27 cellular contexts compared by ENCODE assay signal in the genomic region with DNA sequence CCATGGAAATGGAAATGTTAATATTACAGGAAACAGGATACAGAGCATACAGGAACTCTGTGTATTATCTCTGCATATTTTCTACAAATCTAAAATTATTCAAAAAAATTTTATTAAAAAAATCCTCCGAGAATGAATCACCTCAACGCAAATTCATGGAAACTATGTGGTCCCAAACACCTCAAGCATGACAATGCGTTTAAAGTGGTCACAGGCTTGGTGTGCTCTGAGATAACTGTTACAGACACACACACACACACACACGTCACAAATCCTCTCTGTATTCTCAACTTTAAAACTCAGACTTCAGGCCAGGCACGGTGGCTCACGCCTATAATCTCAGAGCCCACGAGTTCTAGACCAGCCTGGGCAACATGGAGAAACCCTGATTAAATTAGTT. TPM values are rescaled to one million over a fixed set of nuclear protein-coding genes. Genes with fewer than 3 reads are reported as not detected.
A peak's percentile ranks its signal among the peaks of the same experiment; 100 is the strongest.
DNase-seq lines count a peak whose midpoint lies in the region; ATAC-seq, FAIRE-seq and TF ChIP-seq lines count a peak whose summit lies in the region.
"Had no signal": no experiment of that assay in that cellular context is flagged by ENCODE, and none has a peak within 500 bp of the region (broad histone marks: within the 10 kb centered on the region; RNA-seq: fewer than 3 reads in every experiment).

No MANE protein-coding gene starts in this region.

- H3K4me1 Mint-ChIP-seq in natural killer cell (peaks cover 58 to 77% of the 10 kb centered on the region in 2 donors), immature natural killer cell (peaks cover 55 to 62% of the 10 kb centered on the region in 2 donors), Caco-2 (ENCODE audit: low read depth, unreplicated experiment) (no peaks in the 10 kb centered on the region)
- H3K4me1 Mint-ChIP-seq in natural killer cell treated with Interleukin-12 subunit alpha and Interleukin-12 subunit beta and Interleukin-15 and Interleukin-18, amount 100 ng/mL, for 72 hours (ENCODE audit: low read depth in 2 of 2), result peaks cover 33 to 49% of the 10 kb centered on the region in 2 donors

- H3K27ac Mint-ChIP-seq in natural killer cell (peak overlapping the region; percentile 96 to 100), immature natural killer cell (peak overlapping the region; percentile 82 to 100 (median 92)), Caco-2 (ENCODE audit: unreplicated experiment) (no peak overlapping the region)
- H3K27ac Mint-ChIP-seq in natural killer cell treated with Interleukin-12 subunit alpha and Interleukin-12 subunit beta and Interleukin-15 and Interleukin-18, amount 100 ng/mL, for 72 hours, result peak overlapping the region in 1 of 2 donors; percentile 99

- H3K27me3 Mint-ChIP-seq in natural killer cell (ENCODE audit: low read depth in 2 of 2) (no peaks in the 10 kb centered on the region), immature natural killer cell (ENCODE audit: low read depth in 3 of 3) (peaks cover 2 to 28% (median 9%) of the 10 kb centered on the region in 3 donors), Caco-2 (ENCODE audit: insufficient read depth, unreplicated experiment) (no peaks in the 10 kb centered on the region)
- H3K27me3 Mint-ChIP-seq in natural killer cell treated with Interleukin-12 subunit alpha and Interleukin-12 subunit beta and Interleukin-15 and Interleukin-18, amount 100 ng/mL, for 72 hours, result no peaks in the 10 kb centered on the region

- H4K20me1 ChIP-seq in K562 (replicated peaks; ENCODE audit: control insufficient read depth, insufficient read depth, low read length), result no peaks in the 10 kb centered on the region

- H3K36me3 ChIP-seq in K562 (ENCODE audit: control insufficient read depth, insufficient read depth, low read length) (no peaks in the 10 kb centered on the region; the same call in 2 of the 3 replicates), thyroid gland (no peaks in the 10 kb centered on the region), Caco-2 (ENCODE audit: control insufficient read depth, insufficient read depth, low read length) (no peaks in the 10 kb centered on the region)
- H3K36me3 ChIP-seq: SJCRH30 had no signal

- TF ChIP-seq CTCF in natural killer cell (IDR thresholded peaks at IDR 0.05), result no peak
- no peak for TF ChIP-seq CTCF in K562 (IDR thresholded peaks at IDR 0.05 in 2 of 3, conservative IDR thresholded peaks at IDR 0.05 in 1 of 3; ENCODE audit: insufficient read depth in 2 of 3, low read depth in 1 of 3, low read length in 3 of 3)
- no peak for TF ChIP-seq CTCF in thyroid gland (IDR thresholded peaks at IDR 0.05)
- no peak for TF ChIP-seq CTCF in Caco-2 (IDR thresholded peaks at IDR 0.05; ENCODE audit: insufficient read depth in 1 of 2, low read depth in 1 of 2, low read length in 1 of 2, severe bottlenecking in 1 of 2, unreplicated experiment in 1 of 2)

- H3K79me2 ChIP-seq in K562 (ENCODE audit: control insufficient read depth, insufficient read depth, low read length), result peaks cover 9% of the 10 kb centered on the region; the same call in 1 of the 3 replicates

- H3K9me3 Mint-ChIP-seq in natural killer cell (peaks cover 0 to 2% of the 10 kb centered on the region in 2 donors), immature natural killer cell (no peaks in the 10 kb centered on the region), Caco-2 (ENCODE audit: unreplicated experiment) (no peaks in the 10 kb centered on the region)
- peaks cover 6% of the 10 kb centered on the region for H3K9me3 Mint-ChIP-seq in natural killer cell treated with Interleukin-12 subunit alpha and Interleukin-12 subunit beta and Interleukin-15 and Interleukin-18, amount 100 ng/mL, for 72 hours

- no peaks in the 10 kb centered on the region for H3K27me3 ChIP-seq in K562 (ENCODE audit: control insufficient read depth in 2 of 2, insufficient read depth in 2 of 2, low read length in 2 of 2)
- H3K27me3 ChIP-seq in thyroid gland, result no peaks in the 10 kb centered on the region
- H3K27me3 ChIP-seq in Caco-2 (replicated peaks; ENCODE audit: control insufficient read depth, insufficient read depth, low read length), result no peaks in the 10 kb centered on the region
- H3K27me3 ChIP-seq: SJCRH30 had no signal

- no peak for TF ChIP-seq POLR2A in K562 (conservative IDR thresholded peaks at IDR 0.05)
- no peak for TF ChIP-seq POLR2A in thyroid gland (IDR thresholded peaks at IDR 0.05)

- H3K9me3 ChIP-seq in K562 (replicated peaks; ENCODE audit: control insufficient read depth, insufficient read depth, low read depth, low read length) (no peaks in the 10 kb centered on the region), thyroid gland (no peaks in the 10 kb centered on the region), Caco-2 (no peaks in the 10 kb centered on the region)
- H3K9me3 ChIP-seq: SJCRH30 had no signal

- CTCF ChIA-PET in K562 (lab: Yijun Ruan, JAX; ENCODE audit: low intra/inter-chr PET ratio), result no interaction called here
- CTCF ChIA-PET in Caco-2 (lab: Charles Lee), result no interaction called here

- no peak overlapping the region for H3K9ac ChIP-seq in K562 (ENCODE audit: insufficient read depth in 1 of 2, low read depth in 2 of 2, low read length in 2 of 2)

- intact Hi-C loops in natural killer cell (cut with micrococcal nuclease), result no loop called here
- intact Hi-C loops in K562 (cut with micrococcal nuclease), result no loop called here
- intact Hi-C loops in thyroid gland (cut with DNase I), result no loop called here
- intact Hi-C loops in Caco-2 (cut with micrococcal nuclease; ENCODE audit: unreplicated experiment), result no loop called here

- no peaks in the 10 kb centered on the region for H3K9me1 ChIP-seq in K562 (ENCODE audit: control insufficient read depth, insufficient read depth, low read length)

- TF ChIP-seq EP300 in K562 (IDR thresholded peaks at IDR 0.05; ENCODE audit: low read length), result no peak

- H2AFZ ChIP-seq in K562 (ENCODE audit: low read depth, low read length), result no peak overlapping the region
- H2AFZ ChIP-seq: PC-9 had no signal

- TF ChIP-seq RAD21 in K562 (CRISPR knock-in tag; conservative IDR thresholded peaks at IDR 0.05 in 1 of 2, IDR thresholded peaks at IDR 0.05 in 1 of 2), result no peak

- DNase-seq in natural killer cell (no peak), K562 (ENCODE audit: extremely low read depth in 1 of 4, low spot score in 3 of 4) (peak in 2 of 4 experiments; percentile 13 to 27), immature natural killer cell (peak; percentile 33 to 50 (median 36)), thyroid gland (no peak), Caco-2 (no peak)
- no peak for DNase-seq in natural killer cell treated with Interleukin-12 subunit alpha and Interleukin-12 subunit beta and Interleukin-15 and Interleukin-18, amount 100 ng/mL, for 72 hours (ENCODE audit: low spot score)
- DNase-seq: 8988T; ACHN; Calu3; CD8-positive, alpha-beta T cell; DMS79 treated with DMSO at 0.1 percent for 48 hours; GF-D8; GOT3; HCEC 1CT; KBM-7; MV-4-11; NCI-H1105; NCI-H146; NCI-H2029; NCI-H526 treated with DMSO at 0.1 percent for 48 hours; PC-9; SJCRH30 had no signal

- FAIRE-seq in K562 (lab: Jason Lieb, UNC), result peak; percentile 37
- FAIRE-seq: GM12891 had no signal

- in situ Hi-C loops in K562 (cut with MboI), result no loop called here

- ATAC-seq in natural killer cell (peak in 2 of 3 donors; percentile 28 to 34), K562 (peak; percentile 70), HG03135 (IDR thresholded peaks at IDR 0.05; ENCODE audit: unreplicated experiment) (no peak), HG03045 (IDR thresholded peaks at IDR 0.05; ENCODE audit: unreplicated experiment) (no peak)
- no peak for ATAC-seq in natural killer cell treated with Interleukin-12 subunit alpha and Interleukin-12 subunit beta and Interleukin-15 and Interleukin-18, amount 100 ng/mL, for 72 hours
- ATAC-seq: CD8-positive, alpha-beta T cell; Right ventricle myocardium inferior; SK-N-SH treated with all-trans-retinoic acid at 6 μM for 48 hours had no signal

- 29% methylated on average over 7 of the region's 7 CpGs for WGBS in K562 (ENCODE audit: insufficient coverage, low coverage, missing lambda C conversion rate)
- WGBS in thyroid gland, 2 donors, result 59 to 68% methylated on average over 7 of the region's 7 CpGs

- BruUV-seq in K562 (replicated peaks; lab: Mats Ljungman, UMichigan) (no TSS peak), Caco-2 (replicated peaks; lab: Mats Ljungman, UMichigan) (no TSS peak)

- H3K36me3 Mint-ChIP-seq in natural killer cell, result no peaks in the 10 kb centered on the region
- H3K36me3 Mint-ChIP-seq in natural killer cell treated with Interleukin-12 subunit alpha and Interleukin-12 subunit beta and Interleukin-15 and Interleukin-18, amount 100 ng/mL, for 72 hours, result peaks cover 6% of the 10 kb centered on the region
- H3K36me3 Mint-ChIP-seq in immature natural killer cell, result peaks cover 5 to 13% (median 10%) of the 10 kb centered on the region in 3 donors
- no peaks in the 10 kb centered on the region for H3K36me3 Mint-ChIP-seq in Caco-2 (ENCODE audit: insufficient read depth, unreplicated experiment)

- H3K4me1 ChIP-seq in K562 (replicated peaks in 1 of 2; ENCODE audit: control insufficient read depth in 2 of 2, insufficient read depth in 2 of 2, low read length in 2 of 2), result peaks cover 0 to 6% of the 10 kb centered on the region in 2 experiments; a peak in 2 of 5 replicates
- H3K4me1 ChIP-seq in thyroid gland, result peaks cover 72 to 76% of the 10 kb centered on the region in 2 donors
- H3K4me1 ChIP-seq in Caco-2, result 0 out of 2 replicates have a peak, but pooled peaks cover 6% of the 10 kb centered on the region

- no peak overlapping the region for H3K4me2 ChIP-seq in K562 (ENCODE audit: insufficient read depth, low read length)
- H3K4me2 ChIP-seq: PC-9 had no signal

- H3K27ac ChIP-seq in K562 (ENCODE audit: extremely low read depth, low read depth, low read length), result no peak overlapping the region
- H3K27ac ChIP-seq in thyroid gland, result peak overlapping the region; percentile 76 to 95 (median 88)
- H3K27ac ChIP-seq: PC-9, SJCRH30 had no signal

- H3K4me3 ChIP-seq in K562 (no peak overlapping the region), thyroid gland (replicated peaks in 1 of 3) (no peak overlapping the region), Caco-2 (ENCODE audit: low read depth, low read length) (no peak overlapping the region)
- H3K4me3 ChIP-seq: PC-9, SJCRH30 had no signal

- H3K4me3 Mint-ChIP-seq in natural killer cell (no peak overlapping the region), immature natural killer cell (peak overlapping the region in 2 of 5 donors; percentile 62 to 69), Caco-2 (ENCODE audit: unreplicated experiment) (no peak overlapping the region)
- no peak overlapping the region for H3K4me3 Mint-ChIP-seq in natural killer cell treated with Interleukin-12 subunit alpha and Interleukin-12 subunit beta and Interleukin-15 and Interleukin-18, amount 100 ng/mL, for 72 hours
- H3K4me3 Mint-ChIP-seq: CD8-positive, alpha-beta T cell had no signal

- POLR2A ChIA-PET in K562 (lab: Yijun Ruan, JAX) (interaction anchor here (1.1 kb wide), 1 partner anchor 11 kb away, joined by 6 read pairs; no protein-coding TSS in a partner anchor), Caco-2 (lab: Charles Lee) (no interaction called here)

RNA-seq across cellular contexts. Expression of gene MTERF2, which starts 45.3 kb away (rescaled TPM):
- 10 to 100 TPM; 12.5 to 24.0 (median 15.1) TPM for total RNA-seq in natural killer cell
- total RNA-seq in natural killer cell treated with Interleukin-12 subunit alpha and Interleukin-12 subunit beta and Interleukin-15 and Interleukin-18, amount 100 ng/mL, for 72 hours, result 1 to 10 TPM; 8.0 to 9.0 TPM
- total RNA-seq in K562 (2011; cell fraction: chromatin; rRNA removed; ENCODE audit: low replicate concordance), result 17.7 and 36.2 TPM in 2 replicates
- total RNA-seq in K562 (2011; cell fraction: nucleolus; rRNA removed), result 12.2 and 16.4 TPM in 2 replicates
- total RNA-seq in K562 (2011; cell fraction: nucleoplasm; rRNA removed), result 24.3 and 33.8 TPM in 2 replicates
- total RNA-seq in K562 (2014; rRNA removed), result 26.4 and 35.9 TPM in 2 replicates
- 29.6 and 34.7 TPM in 2 replicates for total RNA-seq in K562 (2014; rRNA removed; fragmentation: Illumina TruSeq; extraction: Trizol)
- 34.1 and 37.0 TPM in 2 replicates for total RNA-seq in K562 (2015; rRNA removed; fragmentation: Illumina TruSeq; extraction: Trizol)
- total RNA-seq in K562 (2021), result 30.3 and 33.7 TPM in 2 replicates
- polyA plus RNA-seq in K562 (2011; rRNA removed), result 28.3 and 33.2 TPM in 2 replicates
- polyA plus RNA-seq in K562 (2011; cell fraction: cytosol; rRNA removed), result 4.7 and 14.0 TPM in 2 replicates
- polyA plus RNA-seq in K562 (2011; cell fraction: nucleus; rRNA removed), result 43.6 and 46.2 TPM in 2 replicates
- polyA plus RNA-seq in K562 (2012), result 21.4 and 28.5 TPM in 2 replicates
- polyA plus RNA-seq in K562 (2014; fragmentation: Illumina TruSeq; extraction: Trizol), result 32.5 and 39.5 TPM in 2 replicates
- 10 to 100 TPM; 10.0 to 11.6 TPM for polyA plus RNA-seq in K562 (2014; fragmentation: Nextera tagmentation; extraction: Ambion mirVana)
- 55.3 and 63.2 TPM in 2 replicates for polyA plus RNA-seq in K562 (2014; rRNA removed)
- 14.2 and 15.7 TPM in 2 replicates for polyA minus RNA-seq in K562 (2011; rRNA and poly(A)+ RNA removed)
- polyA minus RNA-seq in K562 (2011; cell fraction: cytosol; rRNA and poly(A)+ RNA removed), result 8.3 TPM in 2 replicates
- 11.4 and 18.4 TPM in 2 replicates for polyA minus RNA-seq in K562 (2011; cell fraction: nucleus; rRNA and poly(A)+ RNA removed)
- polyA plus RNA-seq in immature natural killer cell, result 10 to 100 TPM in 1 of 3 donors, 1 to 10 TPM in 2; 7.7 to 10.6 (median 9.7) TPM
- 10 to 100 TPM; 22.9 to 37.0 (median 31.3) TPM for total RNA-seq in thyroid gland
- 9.8 and 10.1 TPM in 2 replicates for total RNA-seq in Caco-2 (2022)

Comparison
In these comparisons a context has a peak if more than half of its experiments do, and no peak if none do; other contexts are left out.
1. ATAC-seq: peak in natural killer cell (2 of 3) and K562 (single experiment); none in natural killer cell treated with Interleukin-12 subunit alpha and Interleukin-12 subunit beta and Interleukin-15 and Interleukin-18, amount 100 ng/mL, for 72 hours (0 of 2), HG03135 (single experiment) and HG03045 (single experiment).
2. DNase-seq: peak in immature natural killer cell (3 of 3); none in natural killer cell (single experiment), natural killer cell treated with Interleukin-12 subunit alpha and Interleukin-12 subunit beta and Interleukin-15 and Interleukin-18, amount 100 ng/mL, for 72 hours (single experiment), thyroid gland (0 of 2) and Caco-2 (0 of 2).